11 cellular contexts compared by ENCODE assay signal in the genomic region with DNA sequence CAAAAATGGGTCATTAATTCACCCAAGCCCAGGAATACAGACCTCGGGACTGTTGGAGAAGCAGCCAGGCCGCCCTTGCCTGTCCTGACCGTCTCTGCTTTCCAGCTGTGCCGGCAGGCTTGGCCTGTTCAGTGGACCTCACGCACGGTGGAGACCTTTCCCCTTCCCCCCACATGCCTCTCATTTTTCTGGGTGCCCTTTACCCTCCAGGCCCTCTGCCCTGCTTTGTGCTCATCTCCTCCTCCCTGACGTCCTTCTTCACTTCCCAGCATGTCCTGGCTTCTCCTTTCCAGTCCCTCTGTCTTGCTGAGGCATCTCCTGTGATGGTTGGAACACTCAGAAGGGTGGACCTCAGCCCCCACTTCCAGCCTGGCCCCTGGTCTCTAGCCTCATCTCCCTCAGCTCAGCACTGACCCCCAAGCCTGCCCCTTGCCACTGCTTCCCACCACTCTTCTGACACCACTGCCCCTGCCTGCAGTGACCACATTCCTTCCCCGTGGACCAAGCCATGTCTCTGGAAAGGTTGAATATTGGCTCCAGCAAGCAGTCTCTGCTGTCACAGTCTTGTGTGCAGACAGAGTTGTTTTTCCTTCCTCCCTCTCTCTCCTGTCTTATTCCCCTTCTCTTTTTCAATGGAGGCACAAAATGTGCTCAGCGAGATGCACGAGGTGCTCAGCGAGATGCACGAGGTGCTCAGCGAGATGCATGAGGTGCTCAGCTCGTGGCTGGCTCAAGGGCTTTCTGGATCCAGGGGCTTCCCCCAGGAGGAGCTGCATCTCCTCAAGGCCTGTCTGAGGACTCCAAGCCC. TPM values are rescaled to one million over a fixed set of nuclear protein-coding genes. Genes with fewer than 3 reads are reported as not detected.
DNase-seq lines count a peak whose midpoint lies in the region; ATAC-seq and TF ChIP-seq lines count a peak whose summit lies in the region.
"Had no signal": no experiment of that assay in that cellular context is flagged by ENCODE, and none has a peak within 500 bp of the region (broad histone marks: within the 10 kb centered on the region; RNA-seq: fewer than 3 reads in every experiment).

No MANE protein-coding gene starts in this region.

- no peak for ATAC-seq in activated CD8-positive, alpha-beta T cell treated with anti-CD3 and anti-CD28 coated beads, Interleukin-2, amount 10 ng/mL, durations not matched to agents 7 days and 5 days
- no peak for ATAC-seq in activated CD8-positive, alpha-beta T cell treated with anti-CD3 and anti-CD28 coated beads for 36 hours
- no peak for ATAC-seq in RWPE2 (ENCODE audit: low read depth)
- no peak for ATAC-seq in gastroesophageal sphincter

- H3K4me3 Mint-ChIP-seq in activated CD8-positive, alpha-beta T cell treated with anti-CD3 and anti-CD28 coated beads, Interleukin-2, amount 10 ng/mL, durations not matched to agents 7 days and 5 days: no peak overlapping the region
- H3K4me3 Mint-ChIP-seq in activated CD8-positive, alpha-beta T cell treated with anti-CD3 and anti-CD28 coated beads for 36 hours: no peak overlapping the region
- H3K4me3 Mint-ChIP-seq: endodermal cell had no signal

- H3K27me3 ChIP-seq in RWPE2 (ENCODE audit: insufficient read depth, poor library complexity, severe bottlenecking) (no peaks in the 10 kb centered on the region), gastroesophageal sphincter (no peaks in the 10 kb centered on the region), sigmoid colon (no peaks in the 10 kb centered on the region)

- no peaks in the 10 kb centered on the region for H3K27me3 Mint-ChIP-seq in activated CD8-positive, alpha-beta T cell treated with anti-CD3 and anti-CD28 coated beads, Interleukin-2, amount 10 ng/mL, durations not matched to agents 7 days and 5 days (ENCODE audit: low read depth)
- no peaks in the 10 kb centered on the region for H3K27me3 Mint-ChIP-seq in activated CD8-positive, alpha-beta T cell treated with anti-CD3 and anti-CD28 coated beads for 36 hours

- peaks cover 41% of the 10 kb centered on the region for H3K36me3 ChIP-seq in RWPE2 (ENCODE audit: low read depth)
- H3K36me3 ChIP-seq in gastroesophageal sphincter: peaks cover 0 to 19% of the 10 kb centered on the region in 2 donors
- peaks cover 12 to 17% (median 16%) of the 10 kb centered on the region in 4 donors for H3K36me3 ChIP-seq in sigmoid colon

- peaks cover 19% of the 10 kb centered on the region for H3K4me1 Mint-ChIP-seq in activated CD8-positive, alpha-beta T cell treated with anti-CD3 and anti-CD28 coated beads, Interleukin-2, amount 10 ng/mL, durations not matched to agents 7 days and 5 days (ENCODE audit: low read depth)
- H3K4me1 Mint-ChIP-seq in activated CD8-positive, alpha-beta T cell treated with anti-CD3 and anti-CD28 coated beads for 36 hours (ENCODE audit: low read depth): peaks cover 18% of the 10 kb centered on the region

- 54 to 91% methylated on average over 11 to 12 of the region's 14 CpGs for WGBS in gastroesophageal sphincter (ENCODE audit: low coverage in 1 of 2), 2 donors
- WGBS in sigmoid colon, 2 donors: 77 to 84% methylated on average over 14 of the region's 14 CpGs

- no peak for TF ChIP-seq POLR2A in gastroesophageal sphincter (IDR thresholded peaks at IDR 0.05)
- TF ChIP-seq POLR2A in sigmoid colon (IDR thresholded peaks at IDR 0.05): no peak

- TF ChIP-seq CTCF in activated CD8-positive, alpha-beta T cell treated with anti-CD3 and anti-CD28 coated beads for 36 hours (IDR thresholded peaks at IDR 0.05): no peak
- no peak for TF ChIP-seq CTCF in RWPE2 (IDR thresholded peaks at IDR 0.05; ENCODE audit: poor library complexity, severe bottlenecking)
- TF ChIP-seq CTCF in gastroesophageal sphincter (IDR thresholded peaks at IDR 0.05): no peak
- no peak for TF ChIP-seq CTCF in sigmoid colon (IDR thresholded peaks at IDR 0.05)

- H3K9me3 Mint-ChIP-seq in activated CD8-positive, alpha-beta T cell treated with anti-CD3 and anti-CD28 coated beads, Interleukin-2, amount 10 ng/mL, durations not matched to agents 7 days and 5 days (ENCODE audit: insufficient read depth): no peaks in the 10 kb centered on the region
- H3K9me3 Mint-ChIP-seq in activated CD8-positive, alpha-beta T cell treated with anti-CD3 and anti-CD28 coated beads for 36 hours: no peaks in the 10 kb centered on the region

- POLR2A ChIA-PET in activated CD8-positive, alpha-beta T cell treated with anti-CD3 and anti-CD28 coated beads, Interleukin-2, amount 10 ng/mL, durations not matched to agents 7 days and 5 days (lab: Charles Lee): no interaction called here
- POLR2A ChIA-PET in activated CD8-positive, alpha-beta T cell treated with anti-CD3 and anti-CD28 coated beads for 36 hours (lab: Charles Lee): no interaction called here

- H3K27ac Mint-ChIP-seq in activated CD8-positive, alpha-beta T cell treated with anti-CD3 and anti-CD28 coated beads, Interleukin-2, amount 10 ng/mL, durations not matched to agents 7 days and 5 days: peak overlapping the region; percentile 39
- H3K27ac Mint-ChIP-seq in activated CD8-positive, alpha-beta T cell treated with anti-CD3 and anti-CD28 coated beads for 36 hours: no peak overlapping the region
- H3K27ac Mint-ChIP-seq: endodermal cell had no signal

- CTCF ChIA-PET in activated CD8-positive, alpha-beta T cell treated with anti-CD3 and anti-CD28 coated beads, Interleukin-2, amount 10 ng/mL, durations not matched to agents 7 days and 5 days (lab: Charles Lee): interaction anchor here (0.6 to 1.6 kb wide), 2 partner anchors 20 to 122 kb away, joined by 3 to 4 read pairs; no protein-coding TSS in a partner anchor
- CTCF ChIA-PET in activated CD8-positive, alpha-beta T cell treated with anti-CD3 and anti-CD28 coated beads for 36 hours (lab: Charles Lee): interaction anchor here (1.1 to 1.2 kb wide), 2 partner anchors 55 to 85 kb away, joined by 3 read pairs; no protein-coding TSS in a partner anchor

- H3K27ac ChIP-seq in RWPE2 (ENCODE audit: poor library complexity, severe bottlenecking) (peak overlapping the region; percentile 100), gastroesophageal sphincter (peak overlapping the region in 3 of 4 donors; percentile 73 to 85 (median 76)), sigmoid colon (peak overlapping the region in 3 of 4 donors; percentile 72 to 98 (median 80))

- no peak overlapping the region for H3K4me3 ChIP-seq in RWPE2 (ENCODE audit: severe bottlenecking)
- no peak overlapping the region for H3K4me3 ChIP-seq in gastroesophageal sphincter
- H3K4me3 ChIP-seq in sigmoid colon: no peak overlapping the region

- peaks cover 3% of the 10 kb centered on the region for H3K36me3 Mint-ChIP-seq in activated CD8-positive, alpha-beta T cell treated with anti-CD3 and anti-CD28 coated beads, Interleukin-2, amount 10 ng/mL, durations not matched to agents 7 days and 5 days (ENCODE audit: low read depth)
- peaks cover 3% of the 10 kb centered on the region for H3K36me3 Mint-ChIP-seq in activated CD8-positive, alpha-beta T cell treated with anti-CD3 and anti-CD28 coated beads for 36 hours (ENCODE audit: low read depth)

- no peaks in the 10 kb centered on the region for H3K9me3 ChIP-seq in RWPE2 (ENCODE audit: severe bottlenecking)
- H3K9me3 ChIP-seq in gastroesophageal sphincter: no peaks in the 10 kb centered on the region
- H3K9me3 ChIP-seq in sigmoid colon: no peaks in the 10 kb centered on the region

- TF ChIP-seq EP300 in gastroesophageal sphincter (IDR thresholded peaks at IDR 0.05): no peak
- no peak for TF ChIP-seq EP300 in sigmoid colon (IDR thresholded peaks at IDR 0.05)

- H3K4me1 ChIP-seq in RWPE2 (ENCODE audit: insufficient read depth, poor library complexity, severe bottlenecking) (peaks cover 70% of the 10 kb centered on the region), gastroesophageal sphincter (peaks cover 7 to 84% (median 26%) of the 10 kb centered on the region in 3 donors), sigmoid colon (peaks cover 0 to 88% (median 84%) of the 10 kb centered on the region in 4 donors)

- no peak for DNase-seq in activated CD8-positive, alpha-beta T cell treated with anti-CD3 and anti-CD28 coated beads, Interleukin-2, amount 10 ng/mL, durations not matched to agents 7 days and 5 days
- DNase-seq in activated CD8-positive, alpha-beta T cell treated with anti-CD3 and anti-CD28 coated beads for 36 hours: no peak
- no peak for DNase-seq in RWPE2 (ENCODE audit: low spot score)
- DNase-seq in sigmoid colon: no peak
- DNase-seq in HuH-7 (ENCODE audit: low spot score): no peak
- no peak for DNase-seq in NCI-H1417 treated with DMSO at 0.1 percent for 48 hours (lab: John Stamatoyannopoulos, UW)
- no peak for DNase-seq in DMS53 (lab: John Stamatoyannopoulos, UW)
- DNase-seq: aorta, endodermal cell, NCI-H2171 had no signal

- intact Hi-C loops in activated CD8-positive, alpha-beta T cell treated with anti-CD3 and anti-CD28 coated beads for 36 hours (cut with micrococcal nuclease): no loop called here
- intact Hi-C loops in sigmoid colon (cut with DNase I): no loop called here

RNA-seq across cellular contexts. Expression of a gene that starts 14.9 kb away (rescaled TPM):
- 10 to 100 TPM; 14.2 to 14.7 TPM for total RNA-seq in activated CD8-positive, alpha-beta T cell treated with anti-CD3 and anti-CD28 coated beads, Interleukin-2, amount 10 ng/mL, durations not matched to agents 7 days and 5 days
- 10 to 100 TPM; 13.4 to 14.3 TPM for total RNA-seq in activated CD8-positive, alpha-beta T cell treated with anti-CD3 and anti-CD28 coated beads for 36 hours
- total RNA-seq in gastroesophageal sphincter (10 to 100 TPM; 31.2 to 80.4 (median 61.4) TPM), sigmoid colon (10 to 100 TPM; 32.9 to 62.4 (median 43.9) TPM)
- 10 to 100 TPM; 10.8 to 22.5 (median 16.9) TPM for polyA plus RNA-seq in sigmoid colon

RNA-seq across cellular contexts. Expression of a gene that starts 59.7 kb away (rescaled TPM):
- 10 to 100 TPM; 15.9 to 17.6 TPM for total RNA-seq in activated CD8-positive, alpha-beta T cell treated with anti-CD3 and anti-CD28 coated beads, Interleukin-2, amount 10 ng/mL, durations not matched to agents 7 days and 5 days
- 10 to 100 TPM; 10.7 TPM for total RNA-seq in activated CD8-positive, alpha-beta T cell treated with anti-CD3 and anti-CD28 coated beads for 36 hours
- 10 to 100 TPM; 17.1 to 26.9 (median 24.0) TPM for total RNA-seq in gastroesophageal sphincter
- 10 to 100 TPM; 16.0 to 22.2 (median 19.2) TPM for total RNA-seq in sigmoid colon
- 1 to 10 TPM; 4.4 to 7.7 (median 6.6) TPM for polyA plus RNA-seq in sigmoid colon
